In genomic region chr19:46618670-46619231, GRCh38 we compare ENCODE assay signal across 10 cellular contexts. TPM values are rescaled to one million over a fixed set of nuclear protein-coding genes. Genes with fewer than 3 reads are reported as not detected.
DNase-seq lines count a peak whose midpoint lies in the region; ATAC-seq and TF ChIP-seq lines count a peak whose summit lies in the region.
"Had no signal": no experiment of that assay in that cellular context is flagged by ENCODE, and none has a peak within 500 bp of the region (broad histone marks: within the 10 kb centered on the region; RNA-seq: fewer than 3 reads in every experiment).

No MANE protein-coding gene starts in this region.

- peak overlapping the region; percentile 89 for H3K27ac Mint-ChIP-seq in activated naive CD8-positive, alpha-beta T cell treated with anti-CD3 and anti-CD28 coated beads, Interleukin-2, amount 10 ng/mL, durations not matched to agents 7 days and 5 days
- H3K27ac Mint-ChIP-seq: WTC11 had no signal

- H4K20me1 ChIP-seq in DOHH2 (ENCODE audit: control insufficient read depth, insufficient read depth, low read depth, low read length) = no peaks in the 10 kb centered on the region

- TF ChIP-seq CTCF in DOHH2 (IDR thresholded peaks at IDR 0.05; ENCODE audit: low read depth, low read length, poor library complexity, severe bottlenecking) (no peak), HEK293 (tag by site-specific recombination; IDR thresholded peaks at IDR 0.05) (no peak), thyroid gland (IDR thresholded peaks at IDR 0.05) (no peak)

- H3K4me1 Mint-ChIP-seq in activated naive CD8-positive, alpha-beta T cell treated with anti-CD3 and anti-CD28 coated beads, Interleukin-2, amount 10 ng/mL, durations not matched to agents 7 days and 5 days = peaks cover 54% of the 10 kb centered on the region

- H3K36me3 ChIP-seq in DOHH2 (ENCODE audit: control insufficient read depth, low read length) (no peaks in the 10 kb centered on the region), HEK293 (ENCODE audit: control insufficient read depth in 2 of 2, insufficient read depth in 1 of 2, low read length in 2 of 2) (no peaks in the 10 kb centered on the region), thyroid gland (no peaks in the 10 kb centered on the region)

- TF ChIP-seq POLR2A in thyroid gland (IDR thresholded peaks at IDR 0.05) = no peak

- WGBS in thyroid gland, 2 donors = 51 to 61% methylated on average over 9 of the region's 9 CpGs

- H3K27ac ChIP-seq in DOHH2 (ENCODE audit: low read depth, low read length) (peak overlapping the region; percentile 28; the same call in 1 of the 2 replicates), HEK293 (ENCODE audit: extremely low read depth, low read depth, low read length) (no peak overlapping the region), thyroid gland (no peak overlapping the region)

- no peaks in the 10 kb centered on the region for H3K79me2 ChIP-seq in DOHH2 (ENCODE audit: control insufficient read depth, low read length)

- H3K9me3 ChIP-seq in DOHH2 (ENCODE audit: control insufficient read depth, insufficient read depth, low read length) (no peaks in the 10 kb centered on the region), HEK293 (ENCODE audit: control insufficient read depth, insufficient read depth, low read depth, low read length) (no peaks in the 10 kb centered on the region), thyroid gland (no peaks in the 10 kb centered on the region)

- intact Hi-C loops in thyroid gland (cut with DNase I) = loop anchor here (5.0 to 10.0 kb wide), 2 partner anchors 44 to 116 kb away; partner anchors contain the start of gene DACT3

- H3K27me3 ChIP-seq in DOHH2 (ENCODE audit: control insufficient read depth, low read length) = peaks cover 5% of the 10 kb centered on the region
- H3K27me3 ChIP-seq in thyroid gland = no peaks in the 10 kb centered on the region

- H3K36me3 Mint-ChIP-seq in activated naive CD8-positive, alpha-beta T cell treated with anti-CD3 and anti-CD28 coated beads, Interleukin-2, amount 10 ng/mL, durations not matched to agents 7 days and 5 days = no peaks in the 10 kb centered on the region
- H3K36me3 Mint-ChIP-seq: WTC11 had no signal

- no peaks in the 10 kb centered on the region for H3K9me3 Mint-ChIP-seq in activated naive CD8-positive, alpha-beta T cell treated with anti-CD3 and anti-CD28 coated beads, Interleukin-2, amount 10 ng/mL, durations not matched to agents 7 days and 5 days
- H3K9me3 Mint-ChIP-seq: WTC11 had no signal

- H3K4me2 ChIP-seq in DOHH2 (ENCODE audit: low read length) = peak overlapping the region; percentile 49

- POLR2A ChIA-PET in HEK293 (lab: Yijun Ruan, JAX) = interaction anchor here (1.7 kb wide), 1 partner anchor 18 kb away, joined by 5 read pairs; the partner anchor contains the start of gene CALM3
- POLR2A ChIA-PET in activated naive CD8-positive, alpha-beta T cell treated with anti-CD3 and anti-CD28 coated beads, Interleukin-2, amount 10 ng/mL, durations not matched to agents 7 days and 5 days (lab: Charles Lee) = interaction anchor here (0.9 to 4.4 kb wide), 5 partner anchors 10 to 99 kb away, joined by 3 to 39 read pairs (median 3); partner anchors contain the start of gene CALM3

- no peak for ATAC-seq in activated naive CD8-positive, alpha-beta T cell treated with anti-CD3 and anti-CD28 coated beads, Interleukin-2, amount 10 ng/mL, durations not matched to agents 7 days and 5 days (ENCODE audit: low read depth)
- ATAC-seq: WTC11 had no signal

- H3K4me3 ChIP-seq in DOHH2 (ENCODE audit: low read length) = peak overlapping the region; percentile 12; the same call in 1 of the 2 replicates
- H3K4me3 ChIP-seq in HEK293 (ENCODE audit: low read depth, low read length) = no peak overlapping the region
- no peak overlapping the region for H3K4me3 ChIP-seq in thyroid gland (replicated peaks in 1 of 3)

- H3K27me3 Mint-ChIP-seq in activated naive CD8-positive, alpha-beta T cell treated with anti-CD3 and anti-CD28 coated beads, Interleukin-2, amount 10 ng/mL, durations not matched to agents 7 days and 5 days = no peaks in the 10 kb centered on the region

- no peaks in the 10 kb centered on the region for H3K9me2 ChIP-seq in DOHH2 (replicated peaks; ENCODE audit: control insufficient read depth, low read length)

- peak overlapping the region; percentile 65 for H3K4me3 Mint-ChIP-seq in activated naive CD8-positive, alpha-beta T cell treated with anti-CD3 and anti-CD28 coated beads, Interleukin-2, amount 10 ng/mL, durations not matched to agents 7 days and 5 days
- H3K4me3 Mint-ChIP-seq: WTC11 had no signal

- no peak for DNase-seq in activated naive CD8-positive, alpha-beta T cell treated with anti-CD3 and anti-CD28 coated beads, Interleukin-2, amount 10 ng/mL, durations not matched to agents 7 days and 5 days
- peak; percentile 84 for DNase-seq in myocyte (ENCODE audit: low read depth)
- no peak for DNase-seq in HPDE6-E6E7 (ENCODE audit: extremely low spot score)
- no peak for DNase-seq in stimulated activated CD4-positive, alpha-beta T cell treated with anti-CD3 and anti-CD28 coated beads, Interleukin-12 subunit alpha, Interleukin-12 subunit beta, amount 100 ng/mL, for 4 hours
- no peak for DNase-seq in NK-92 (lab: John Stamatoyannopoulos, UW; ENCODE audit: unreplicated experiment)
- DNase-seq in thyroid gland = no peak
- DNase-seq: cortex of kidney had no signal

- CTCF ChIA-PET in HEK293 (lab: Yijun Ruan, JAX) = interaction anchor here (0.5 to 14.6 kb wide), 5 partner anchors 11 to 881 kb away, joined by 5 to 327 read pairs (median 23); partner anchors contain the start of gene DACT3

- H3K4me1 ChIP-seq in DOHH2 (ENCODE audit: control insufficient read depth, low read length) (peaks cover 39% of the 10 kb centered on the region), HEK293 (ENCODE audit: control insufficient read depth, insufficient read depth, low read length) (no peaks in the 10 kb centered on the region), thyroid gland (peaks cover 0 to 17% of the 10 kb centered on the region in 2 donors)

- H3F3A ChIP-seq in DOHH2 (ENCODE audit: control insufficient read depth, insufficient read depth) = peaks cover 7% of the 10 kb centered on the region

TF ChIP-seq in HEK293, 187 proteins besides CTCF, POLR2A, EP300 and RAD21:
- TF ChIP-seq GLIS1 (tag by site-specific recombination; IDR thresholded peaks at IDR 0.05) (no peak), ZNF692 (tag by site-specific recombination; IDR thresholded peaks at IDR 0.05) (no peak), ZFP37 (tag by site-specific recombination; IDR thresholded peaks at IDR 0.05) (no peak), HOXD13 (CRISPR knock-in tag; IDR thresholded peaks at IDR 0.05; ENCODE audit: borderline replicate concordance) (no peak), ZNF660 (tag by site-specific recombination; IDR thresholded peaks at IDR 0.05) (peak; percentile 56; the same call in 1 of the 2 replicates), HOXA7 (CRISPR knock-in tag; IDR thresholded peaks at IDR 0.05; ENCODE audit: borderline replicate concordance) (no peak), SP3 (tag by site-specific recombination; IDR thresholded peaks at IDR 0.05) (no peak)

RNA-seq across cellular contexts. Expression of gene PTGIR, which starts 6.1 kb away (rescaled TPM):
- total RNA-seq in activated naive CD8-positive, alpha-beta T cell treated with anti-CD3 and anti-CD28 coated beads, Interleukin-2, amount 10 ng/mL, durations not matched to agents 7 days and 5 days = 1 to 10 TPM; 8.0 to 8.5 TPM
- total RNA-seq in myocyte (0.24 TPM in 1 of 2 replicates, not detected in the other), thyroid gland (10 to 100 TPM in 2 of 4 donors, 1 to 10 TPM in 2; 9.0 to 21.9 (median 12.7) TPM)
- polyA plus RNA-seq in myocyte (2012) = 0.09 TPM

RNA-seq across cellular contexts. Expression of gene GNG8, which starts 17.3 kb away (rescaled TPM):
- 1 to 10 TPM in 1 of 2 experiments, not detected in 1; 2.4 TPM for total RNA-seq in activated naive CD8-positive, alpha-beta T cell treated with anti-CD3 and anti-CD28 coated beads, Interleukin-2, amount 10 ng/mL, durations not matched to agents 7 days and 5 days
- total RNA-seq in myocyte (not detected in 2 replicates), thyroid gland (not detected)
- polyA plus RNA-seq in myocyte (2012) = not detected
- total RNA-seq: WTC11 had no signal

RNA-seq across cellular contexts. Expression of gene CALM3, which starts 17.6 kb away (rescaled TPM):
- 100 to 1,000 TPM; 485 to 503 TPM for total RNA-seq in activated naive CD8-positive, alpha-beta T cell treated with anti-CD3 and anti-CD28 coated beads, Interleukin-2, amount 10 ng/mL, durations not matched to agents 7 days and 5 days
- 85.6 and 87.7 TPM in 2 replicates for total RNA-seq in myocyte
- polyA plus RNA-seq in myocyte (2012) = 209 TPM
- 100 to 1,000 TPM; 108 to 190 (median 155) TPM for total RNA-seq in thyroid gland

RNA-seq across cellular contexts. Expression of gene DACT3, which starts 42.2 kb away (rescaled TPM):
- under 1 TPM; 0.42 to 0.48 TPM for total RNA-seq in activated naive CD8-positive, alpha-beta T cell treated with anti-CD3 and anti-CD28 coated beads, Interleukin-2, amount 10 ng/mL, durations not matched to agents 7 days and 5 days
- total RNA-seq in myocyte (3.9 and 5.9 TPM in 2 replicates), thyroid gland (1 to 10 TPM; 1.7 to 3.2 (median 2.7) TPM)
- polyA plus RNA-seq in myocyte (2012) = 4.8 TPM
